In the genomic region with DNA sequence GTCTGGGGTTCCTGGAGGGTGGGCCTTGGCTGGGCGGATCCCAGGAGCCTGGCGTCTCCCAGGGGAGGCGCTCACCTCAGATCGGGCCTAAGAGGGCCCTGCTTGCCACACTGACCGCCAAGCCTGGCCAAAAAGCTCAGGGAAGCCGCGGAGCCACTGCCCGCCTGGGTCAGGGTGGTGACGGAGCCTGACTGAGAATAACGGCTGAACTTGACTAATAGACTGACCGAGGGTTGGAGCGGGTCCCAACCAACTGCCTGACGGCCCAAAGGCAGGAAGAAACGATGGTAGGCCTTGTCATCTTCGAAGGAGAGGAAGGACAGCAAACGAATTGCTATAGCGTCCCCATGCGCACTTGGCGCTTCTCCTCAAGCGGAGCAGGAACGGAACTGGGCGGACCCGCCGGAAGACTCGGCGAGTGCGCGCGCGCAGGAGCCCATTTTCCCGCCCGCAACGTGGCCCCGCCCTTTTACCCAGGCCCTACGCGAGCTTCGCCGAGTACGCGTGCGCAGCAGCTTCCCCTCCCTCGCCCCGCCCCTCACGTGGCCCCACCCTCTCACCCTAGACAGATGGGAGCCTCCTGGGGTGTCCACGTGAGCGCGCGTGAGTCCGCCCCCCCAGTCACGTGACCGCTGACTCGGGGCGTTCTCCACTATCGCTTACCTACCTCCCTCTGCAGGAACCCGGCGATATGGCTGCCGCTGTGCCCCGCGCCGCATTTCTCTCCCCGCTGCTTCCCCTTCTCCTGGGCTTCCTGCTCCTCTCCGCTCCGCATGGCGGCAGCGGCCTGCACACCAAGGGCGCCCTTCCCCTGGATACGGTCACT, we compare ENCODE assay signal across 8 cellular contexts. TPM values are rescaled to one million over a fixed set of nuclear protein-coding genes. Genes with fewer than 3 reads are reported as not detected.
DNase-seq lines count a peak whose midpoint lies in the region; ATAC-seq, FAIRE-seq and TF ChIP-seq lines count a peak whose summit lies in the region.

A gene (plus strand): TSS at position 652 of the 826 bp plus-strand sequence. CDS start 40 bp downstream, at position 692.
A gene (minus strand): TSS at position 391 of the 826 bp plus-strand sequence. CDS start 7,895 bp downstream, outside the sequence.

- peak; percentile 70 for ATAC-seq in GM18873 (IDR thresholded peaks at IDR 0.05; ENCODE audit: low FRiP score, unreplicated experiment)
- ATAC-seq in HG03139 (IDR thresholded peaks at IDR 0.05; ENCODE audit: unreplicated experiment) = peak; percentile 59

- H3K9me3 Mint-ChIP-seq in immature natural killer cell = no peaks in the 10 kb centered on the region

- WGBS in spleen, 5 donors = 0 to 1% (median 0%) methylated on average over 30 to 67 of the region's 67 CpGs

- H3K36me3 ChIP-seq in bronchial epithelial cell (ENCODE audit: control insufficient read depth, insufficient read depth, low read length) (peaks cover 6% of the 10 kb centered on the region), spleen (peaks cover 3 to 31% (median 6%) of the 10 kb centered on the region in 6 donors)

- H3K27me3 ChIP-seq in bronchial epithelial cell (ENCODE audit: control insufficient read depth, insufficient read depth, low read length) = no peaks in the 10 kb centered on the region
- no peaks in the 10 kb centered on the region for H3K27me3 ChIP-seq in spleen (replicated peaks in 1 of 7)

- peak within 1 kb of the TSS; percentile 96 to 99 (median 98) for H3K27ac ChIP-seq in spleen

- peak; percentile 100 for DNase-seq in AG08395 (ENCODE audit: low spot score)
- DNase-seq in NCI-H2227 (lab: John Stamatoyannopoulos, UW; ENCODE audit: unreplicated experiment) = peak; percentile 99
- peak; percentile 93 for DNase-seq in bronchial epithelial cell (ENCODE audit: low read depth)
- peak; percentile 99 for DNase-seq in immature natural killer cell
- peak; percentile 100 for DNase-seq in spleen

- FAIRE-seq in bronchial epithelial cell (lab: Jason Lieb, UNC) = no peak

- H3K4me1 Mint-ChIP-seq in immature natural killer cell = peaks cover 48 to 56% of the 10 kb centered on the region in 2 donors

- H3K9me3 ChIP-seq in spleen = peaks cover 0 to 4% (median 0%) of the 10 kb centered on the region in 8 donors

- peaks cover 8 to 17% (median 15%) of the 10 kb centered on the region in 3 donors for H3K36me3 Mint-ChIP-seq in immature natural killer cell

- peak; percentile 60 to 91 (median 72) for TF ChIP-seq POLR2A in spleen (IDR thresholded peaks at IDR 0.05)

- H3K4me3 ChIP-seq in WI38 (ENCODE audit: low read depth, low read length) (peak within 1 kb of the TSS; percentile 96), bronchial epithelial cell (ENCODE audit: low read depth, low read length) (peak within 1 kb of the TSS; percentile 78), spleen (peak within 1 kb of the TSS; percentile 64 to 99 (median 97))

- peaks cover 5 to 9% (median 8%) of the 10 kb centered on the region in 3 donors for H3K27me3 Mint-ChIP-seq in immature natural killer cell (ENCODE audit: low read depth in 3 of 3)

- TF ChIP-seq CTCF in WI38 (IDR thresholded peaks at IDR 0.05; ENCODE audit: low read depth, low read length) (peak; percentile 51), bronchial epithelial cell (IDR thresholded peaks at IDR 0.05; ENCODE audit: insufficient read depth, low read length, severe bottlenecking) (peak; percentile 68), spleen (IDR thresholded peaks at IDR 0.05 in 8 of 11, conservative IDR thresholded peaks at IDR 0.05 in 3 of 11) (peak; percentile 61 to 89 (median 83))

- peak within 1 kb of the TSS; percentile 87 to 96 (median 94) for H3K4me3 Mint-ChIP-seq in immature natural killer cell

- peak within 1 kb of the TSS; percentile 91 to 98 (median 96) for H3K27ac Mint-ChIP-seq in immature natural killer cell

- intact Hi-C loops in spleen (cut with DNase I; ENCODE audit: low total_unique reads) = no loop called here

- H3K4me1 ChIP-seq in spleen = peaks cover 23 to 81% (median 57%) of the 10 kb centered on the region in 6 donors

RNA-seq across cellular contexts. Expression of the first gene that starts in this region (rescaled TPM):
- total RNA-seq in bronchial epithelial cell = 114 and 159 TPM in 2 replicates
- polyA plus RNA-seq in immature natural killer cell = 100 to 1,000 TPM; 106 to 137 (median 119) TPM
- 100 to 1,000 TPM in 2 of 7 donors, 10 to 100 TPM in 5; 64.4 to 114 (median 82.7) TPM for total RNA-seq in spleen
- 100 to 1,000 TPM; 142 to 196 (median 163) TPM for polyA plus RNA-seq in spleen

RNA-seq across cellular contexts. Expression of the second gene that starts in this region (rescaled TPM):
- total RNA-seq in bronchial epithelial cell = 8.6 and 10.0 TPM in 2 replicates
- polyA plus RNA-seq in immature natural killer cell = 10 to 100 TPM; 11.2 to 15.1 (median 11.8) TPM
- 10 to 100 TPM in 5 of 7 donors, 1 to 10 TPM in 2; 7.5 to 15.2 (median 11.4) TPM for total RNA-seq in spleen
- 1 to 10 TPM; 5.4 to 6.2 (median 6.2) TPM for polyA plus RNA-seq in spleen

Comparison
In these comparisons a context has a peak if more than half of its experiments do, and no peak if none do; other contexts are left out.
1. Peak in every context shown above with its lines: DNase-seq, ATAC-seq, H3K4me3 ChIP-seq and H3K27ac ChIP-seq.